Comparison of ENCODE assay signal across 8 cellular contexts in the genomic region with DNA sequence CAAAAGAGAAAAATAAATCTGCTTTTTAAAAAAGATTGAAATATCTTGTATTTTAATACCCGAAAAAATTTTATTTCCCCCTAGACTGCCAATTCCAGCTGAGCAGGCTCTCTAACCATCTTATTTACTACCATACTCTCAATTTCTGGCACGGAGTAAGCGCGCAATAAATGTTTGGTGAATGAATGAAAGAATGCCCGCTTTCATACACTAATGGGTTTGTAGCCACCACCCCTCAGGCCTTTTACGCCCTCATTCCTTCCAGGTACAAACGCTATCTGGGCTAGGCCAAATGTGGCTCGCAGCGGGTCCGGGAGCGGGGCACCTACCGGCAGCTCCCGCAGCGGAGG. TPM values are rescaled to one million over a fixed set of nuclear protein-coding genes. Genes with fewer than 3 reads are reported as not detected.
DNase-seq lines count a peak whose midpoint lies in the region; ATAC-seq lines count a peak whose summit lies in the region.

No MANE protein-coding gene starts in this region.

- peak overlapping the region; percentile 65 to 90 (median 82) for H3K4me3 Mint-ChIP-seq in naive B cell

- peaks cover 5 to 7% of the 10 kb centered on the region in 2 donors for H3K36me3 Mint-ChIP-seq in naive B cell

- no peaks in the 10 kb centered on the region for H3K9me3 Mint-ChIP-seq in naive B cell

- H3K4me3 ChIP-seq in Jurkat, Clone E6-1 (ENCODE audit: low read length): peak overlapping the region; percentile 64

- no peak for ATAC-seq in naive B cell (ENCODE audit: low read depth in 2 of 2)
- ATAC-seq in GM19397 (IDR thresholded peaks at IDR 0.05; ENCODE audit: unreplicated experiment): no peak

- H3K27me3 Mint-ChIP-seq in naive B cell: no peaks in the 10 kb centered on the region

- H3K4me1 Mint-ChIP-seq in naive B cell: peaks cover 20 to 23% (median 21%) of the 10 kb centered on the region in 3 donors

- peak; percentile 59 for DNase-seq in COLO829 (ENCODE audit: low spot score)
- DNase-seq in Jurkat, Clone E6-1 (ENCODE audit: low read depth, low spot score): no peak
- DNase-seq in cerebellum (ENCODE audit: low spot score): peak; percentile 24
- DNase-seq in naive B cell: no peak
- DNase-seq in amygdala (lab: John Stamatoyannopoulos, UW): no peak
- no peak for DNase-seq in NK-92 (lab: John Stamatoyannopoulos, UW; ENCODE audit: unreplicated experiment)
- no peak for DNase-seq in EL

- peak overlapping the region in 2 of 6 donors; percentile 9 to 69 for H3K27ac Mint-ChIP-seq in naive B cell

RNA-seq across cellular contexts. Expression of a gene that starts 0.6 kb away (rescaled TPM):
- 18.2 TPM for polyA plus RNA-seq in Jurkat, Clone E6-1 (2012; ENCODE audit: insufficient read depth, insufficient read length)
- 12.1 TPM for total RNA-seq in cerebellum
- polyA plus RNA-seq in naive B cell (ENCODE audit: low read depth in 6 of 6): 1 to 10 TPM in 5 of 6 donors, under 1 TPM in 1; 0.54 to 4.6 (median 3.7) TPM

RNA-seq across cellular contexts. Expression of a gene that starts 10.4 kb away (rescaled TPM):
- polyA plus RNA-seq in Jurkat, Clone E6-1 (2012; ENCODE audit: insufficient read depth, insufficient read length): 352 TPM
- 47.1 TPM for total RNA-seq in cerebellum
- 100 to 1,000 TPM; 237 to 479 (median 273) TPM for polyA plus RNA-seq in naive B cell (ENCODE audit: low read depth in 6 of 6)

RNA-seq across cellular contexts. Expression of a gene that starts 17.6 kb away (rescaled TPM):
- polyA plus RNA-seq in Jurkat, Clone E6-1 (2012; ENCODE audit: insufficient read depth, insufficient read length): not detected
- not detected for total RNA-seq in cerebellum
- not detected for polyA plus RNA-seq in naive B cell (ENCODE audit: low read depth in 6 of 6)

RNA-seq across cellular contexts. Expression of a gene that starts 20.2 kb away (rescaled TPM):
- polyA plus RNA-seq in Jurkat, Clone E6-1 (2012; ENCODE audit: insufficient read depth, insufficient read length): not detected
- total RNA-seq in cerebellum: not detected
- polyA plus RNA-seq in naive B cell (ENCODE audit: low read depth in 6 of 6): not detected

Comparison
In these comparisons a context has a peak if more than half of its experiments do, and no peak if none do; other contexts are left out.
1. DNase-seq: peak in COLO829 (single experiment) and cerebellum (single experiment); none in Jurkat, Clone E6-1 (single experiment), naive B cell (single experiment), amygdala (0 of 56), NK-92 (single experiment) and EL (single experiment).